2 cellular contexts compared by ENCODE assay signal in the genomic region with DNA sequence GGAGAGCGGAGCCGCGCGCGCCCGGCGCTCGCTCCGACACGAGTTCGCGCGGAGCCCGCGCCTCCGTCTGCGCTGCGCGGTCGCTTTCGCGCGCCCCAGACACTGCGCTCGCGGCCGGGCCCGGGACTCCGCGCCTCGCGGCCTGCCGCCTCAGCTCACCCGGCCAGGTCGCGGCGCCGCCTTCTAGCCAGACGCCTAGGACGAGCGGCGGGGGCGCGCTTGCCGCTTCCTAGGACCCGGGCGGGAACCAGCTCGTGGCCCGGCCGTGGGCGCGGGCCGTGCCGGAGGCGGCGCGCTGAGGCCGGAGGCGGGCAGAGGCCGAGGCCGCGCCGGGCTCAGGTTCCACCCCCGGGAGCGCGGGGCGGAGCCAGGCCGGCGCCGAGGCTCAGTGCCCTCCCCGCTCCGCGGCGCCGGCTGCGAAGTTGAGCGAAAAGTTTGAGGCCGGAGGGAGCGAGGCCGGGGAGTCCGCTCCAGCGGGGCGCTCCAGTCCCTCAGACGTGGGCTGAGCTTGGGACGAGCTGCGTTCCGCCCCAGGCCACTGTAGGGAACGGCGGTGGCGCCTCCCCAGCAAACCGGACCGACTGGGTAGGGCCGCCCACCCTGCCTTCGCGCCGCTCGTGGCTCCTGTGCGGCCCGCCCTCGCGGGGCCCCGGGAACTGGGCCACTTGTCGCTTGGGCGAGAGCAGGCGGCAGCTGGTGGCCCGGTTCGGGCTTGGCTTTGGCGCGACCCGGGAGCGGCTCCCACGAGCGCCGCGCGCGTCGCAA.
TF ChIP-seq lines count a peak whose summit lies in the region.

A gene with protein sequence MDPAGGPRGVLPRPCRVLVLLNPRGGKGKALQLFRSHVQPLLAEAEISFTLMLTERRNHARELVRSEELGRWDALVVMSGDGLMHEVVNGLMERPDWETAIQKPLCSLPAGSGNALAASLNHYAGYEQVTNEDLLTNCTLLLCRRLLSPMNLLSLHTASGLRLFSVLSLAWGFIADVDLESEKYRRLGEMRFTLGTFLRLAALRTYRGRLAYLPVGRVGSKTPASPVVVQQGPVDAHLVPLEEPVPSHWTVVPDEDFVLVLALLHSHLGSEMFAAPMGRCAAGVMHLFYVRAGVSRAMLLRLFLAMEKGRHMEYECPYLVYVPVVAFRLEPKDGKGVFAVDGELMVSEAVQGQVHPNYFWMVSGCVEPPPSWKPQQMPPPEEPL (plus strand): TSS at position 388 of the 765 bp plus-strand sequence. CDS start 1,036 bp downstream, outside the sequence.

TF ChIP-seq in HEK293T, 16 proteins besides CTCF, POLR2A, EP300 and RAD21:
- TF ChIP-seq SP1 (IDR thresholded peaks at IDR 0.05) (no peak), BHLHE40 (IDR thresholded peaks at IDR 0.05; ENCODE audit: borderline replicate concordance) (no peak), LEF1 (IDR thresholded peaks at IDR 0.05; ENCODE audit: borderline replicate concordance) (peak; percentile 54; the same call in 1 of the 2 replicates), HDGF (IDR thresholded peaks at IDR 0.05; ENCODE audit: borderline replicate concordance) (no peak), SUZ12 (IDR thresholded peaks at IDR 0.05) (no peak), L3MBTL2 (conservative IDR thresholded peaks at IDR 0.05) (peak; percentile 66; the same call in 1 of the 2 replicates), ZNF384 (IDR thresholded peaks at IDR 0.05) (no peak), ELF4 (IDR thresholded peaks at IDR 0.05) (no peak), FOXM1 (IDR thresholded peaks at IDR 0.05; ENCODE audit: borderline replicate concordance) (no peak; the same call in 1 of the 2 replicates), FOXK2 (IDR thresholded peaks at IDR 0.05) (no peak), CTBP1 (IDR thresholded peaks at IDR 0.05; ENCODE audit: borderline replicate concordance) (no peak), FOXA1 (IDR thresholded peaks at IDR 0.05) (no peak), ARNT (IDR thresholded peaks at IDR 0.05) (no peak), TARDBP (IDR thresholded peaks at IDR 0.05) (no peak), NFRKB (IDR thresholded peaks at IDR 0.05) (no peak)
- TF ChIP-seq, protein P1, sequence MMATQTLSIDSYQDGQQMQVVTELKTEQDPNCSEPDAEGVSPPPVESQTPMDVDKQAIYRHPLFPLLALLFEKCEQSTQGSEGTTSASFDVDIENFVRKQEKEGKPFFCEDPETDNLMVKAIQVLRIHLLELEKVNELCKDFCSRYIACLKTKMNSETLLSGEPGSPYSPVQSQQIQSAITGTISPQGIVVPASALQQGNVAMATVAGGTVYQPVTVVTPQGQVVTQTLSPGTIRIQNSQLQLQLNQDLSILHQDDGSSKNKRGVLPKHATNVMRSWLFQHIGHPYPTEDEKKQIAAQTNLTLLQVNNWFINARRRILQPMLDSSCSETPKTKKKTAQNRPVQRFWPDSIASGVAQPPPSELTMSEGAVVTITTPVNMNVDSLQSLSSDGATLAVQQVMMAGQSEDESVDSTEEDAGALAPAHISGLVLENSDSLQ (IDR thresholded peaks at IDR 0.05): no peak
TF ChIP-seq in HEK293T: peak in this region for 2.

TF ChIP-seq in H1, 55 proteins besides CTCF, POLR2A, EP300 and RAD21:
- no peak for TF ChIP-seq GABPA (IDR thresholded peaks at IDR 0.05; ENCODE audit: borderline replicate concordance, insufficient read depth, low read length)
- no peak for TF ChIP-seq CHD1 (IDR thresholded peaks at IDR 0.05; ENCODE audit: low read depth, low read length)
- TF ChIP-seq, protein P2, sequence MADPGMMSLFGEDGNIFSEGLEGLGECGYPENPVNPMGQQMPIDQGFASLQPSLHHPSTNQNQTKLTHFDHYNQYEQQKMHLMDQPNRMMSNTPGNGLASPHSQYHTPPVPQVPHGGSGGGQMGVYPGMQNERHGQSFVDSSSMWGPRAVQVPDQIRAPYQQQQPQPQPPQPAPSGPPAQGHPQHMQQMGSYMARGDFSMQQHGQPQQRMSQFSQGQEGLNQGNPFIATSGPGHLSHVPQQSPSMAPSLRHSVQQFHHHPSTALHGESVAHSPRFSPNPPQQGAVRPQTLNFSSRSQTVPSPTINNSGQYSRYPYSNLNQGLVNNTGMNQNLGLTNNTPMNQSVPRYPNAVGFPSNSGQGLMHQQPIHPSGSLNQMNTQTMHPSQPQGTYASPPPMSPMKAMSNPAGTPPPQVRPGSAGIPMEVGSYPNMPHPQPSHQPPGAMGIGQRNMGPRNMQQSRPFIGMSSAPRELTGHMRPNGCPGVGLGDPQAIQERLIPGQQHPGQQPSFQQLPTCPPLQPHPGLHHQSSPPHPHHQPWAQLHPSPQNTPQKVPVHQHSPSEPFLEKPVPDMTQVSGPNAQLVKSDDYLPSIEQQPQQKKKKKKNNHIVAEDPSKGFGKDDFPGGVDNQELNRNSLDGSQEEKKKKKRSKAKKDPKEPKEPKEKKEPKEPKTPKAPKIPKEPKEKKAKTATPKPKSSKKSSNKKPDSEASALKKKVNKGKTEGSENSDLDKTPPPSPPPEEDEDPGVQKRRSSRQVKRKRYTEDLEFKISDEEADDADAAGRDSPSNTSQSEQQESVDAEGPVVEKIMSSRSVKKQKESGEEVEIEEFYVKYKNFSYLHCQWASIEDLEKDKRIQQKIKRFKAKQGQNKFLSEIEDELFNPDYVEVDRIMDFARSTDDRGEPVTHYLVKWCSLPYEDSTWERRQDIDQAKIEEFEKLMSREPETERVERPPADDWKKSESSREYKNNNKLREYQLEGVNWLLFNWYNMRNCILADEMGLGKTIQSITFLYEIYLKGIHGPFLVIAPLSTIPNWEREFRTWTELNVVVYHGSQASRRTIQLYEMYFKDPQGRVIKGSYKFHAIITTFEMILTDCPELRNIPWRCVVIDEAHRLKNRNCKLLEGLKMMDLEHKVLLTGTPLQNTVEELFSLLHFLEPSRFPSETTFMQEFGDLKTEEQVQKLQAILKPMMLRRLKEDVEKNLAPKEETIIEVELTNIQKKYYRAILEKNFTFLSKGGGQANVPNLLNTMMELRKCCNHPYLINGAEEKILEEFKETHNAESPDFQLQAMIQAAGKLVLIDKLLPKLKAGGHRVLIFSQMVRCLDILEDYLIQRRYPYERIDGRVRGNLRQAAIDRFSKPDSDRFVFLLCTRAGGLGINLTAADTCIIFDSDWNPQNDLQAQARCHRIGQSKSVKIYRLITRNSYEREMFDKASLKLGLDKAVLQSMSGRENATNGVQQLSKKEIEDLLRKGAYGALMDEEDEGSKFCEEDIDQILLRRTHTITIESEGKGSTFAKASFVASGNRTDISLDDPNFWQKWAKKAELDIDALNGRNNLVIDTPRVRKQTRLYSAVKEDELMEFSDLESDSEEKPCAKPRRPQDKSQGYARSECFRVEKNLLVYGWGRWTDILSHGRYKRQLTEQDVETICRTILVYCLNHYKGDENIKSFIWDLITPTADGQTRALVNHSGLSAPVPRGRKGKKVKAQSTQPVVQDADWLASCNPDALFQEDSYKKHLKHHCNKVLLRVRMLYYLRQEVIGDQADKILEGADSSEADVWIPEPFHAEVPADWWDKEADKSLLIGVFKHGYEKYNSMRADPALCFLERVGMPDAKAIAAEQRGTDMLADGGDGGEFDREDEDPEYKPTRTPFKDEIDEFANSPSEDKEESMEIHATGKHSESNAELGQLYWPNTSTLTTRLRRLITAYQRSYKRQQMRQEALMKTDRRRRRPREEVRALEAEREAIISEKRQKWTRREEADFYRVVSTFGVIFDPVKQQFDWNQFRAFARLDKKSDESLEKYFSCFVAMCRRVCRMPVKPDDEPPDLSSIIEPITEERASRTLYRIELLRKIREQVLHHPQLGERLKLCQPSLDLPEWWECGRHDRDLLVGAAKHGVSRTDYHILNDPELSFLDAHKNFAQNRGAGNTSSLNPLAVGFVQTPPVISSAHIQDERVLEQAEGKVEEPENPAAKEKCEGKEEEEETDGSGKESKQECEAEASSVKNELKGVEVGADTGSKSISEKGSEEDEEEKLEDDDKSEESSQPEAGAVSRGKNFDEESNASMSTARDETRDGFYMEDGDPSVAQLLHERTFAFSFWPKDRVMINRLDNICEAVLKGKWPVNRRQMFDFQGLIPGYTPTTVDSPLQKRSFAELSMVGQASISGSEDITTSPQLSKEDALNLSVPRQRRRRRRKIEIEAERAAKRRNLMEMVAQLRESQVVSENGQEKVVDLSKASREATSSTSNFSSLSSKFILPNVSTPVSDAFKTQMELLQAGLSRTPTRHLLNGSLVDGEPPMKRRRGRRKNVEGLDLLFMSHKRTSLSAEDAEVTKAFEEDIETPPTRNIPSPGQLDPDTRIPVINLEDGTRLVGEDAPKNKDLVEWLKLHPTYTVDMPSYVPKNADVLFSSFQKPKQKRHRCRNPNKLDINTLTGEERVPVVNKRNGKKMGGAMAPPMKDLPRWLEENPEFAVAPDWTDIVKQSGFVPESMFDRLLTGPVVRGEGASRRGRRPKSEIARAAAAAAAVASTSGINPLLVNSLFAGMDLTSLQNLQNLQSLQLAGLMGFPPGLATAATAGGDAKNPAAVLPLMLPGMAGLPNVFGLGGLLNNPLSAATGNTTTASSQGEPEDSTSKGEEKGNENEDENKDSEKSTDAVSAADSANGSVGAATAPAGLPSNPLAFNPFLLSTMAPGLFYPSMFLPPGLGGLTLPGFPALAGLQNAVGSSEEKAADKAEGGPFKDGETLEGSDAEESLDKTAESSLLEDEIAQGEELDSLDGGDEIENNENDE (IDR thresholded peaks at IDR 0.05; ENCODE audit: insufficient replicate concordance, low read length): no peak
- peak; percentile 67; the same call in 1 of the 2 replicates for TF ChIP-seq SUZ12 (IDR thresholded peaks at IDR 0.05; ENCODE audit: low read length)
- TF ChIP-seq SIRT6 (IDR thresholded peaks at IDR 0.05; ENCODE audit: low read length): no peak
- TF ChIP-seq SRF (IDR thresholded peaks at IDR 0.05; ENCODE audit: low read depth, low read length): no peak
- no peak for TF ChIP-seq TEAD4 (IDR thresholded peaks at IDR 0.05; ENCODE audit: low read depth, low read length)
- TF ChIP-seq, protein P3, sequence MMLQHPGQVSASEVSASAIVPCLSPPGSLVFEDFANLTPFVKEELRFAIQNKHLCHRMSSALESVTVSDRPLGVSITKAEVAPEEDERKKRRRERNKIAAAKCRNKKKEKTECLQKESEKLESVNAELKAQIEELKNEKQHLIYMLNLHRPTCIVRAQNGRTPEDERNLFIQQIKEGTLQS (IDR thresholded peaks at IDR 0.05; ENCODE audit: insufficient read depth, low read depth, low read length): no peak
- TF ChIP-seq RFX5 (IDR thresholded peaks at IDR 0.05; ENCODE audit: borderline replicate concordance, low read depth, low read length): no peak
- TF ChIP-seq RBBP5 (IDR thresholded peaks at IDR 0.05; ENCODE audit: borderline replicate concordance, low read depth, low read length): no peak; the same call in 1 of the 2 replicates
- no peak for TF ChIP-seq NRF1 (IDR thresholded peaks at IDR 0.05; ENCODE audit: low read depth, low read length)
- TF ChIP-seq TAF1 (IDR thresholded peaks at IDR 0.05; ENCODE audit: low read depth, low read length): 0 out of 2 replicates have a peak, but pooled peaks have one; percentile 27
- TF ChIP-seq NANOG (IDR thresholded peaks at IDR 0.05; ENCODE audit: insufficient read depth, low read depth, low read length, poor library complexity, severe bottlenecking): no peak
- TF ChIP-seq TAF7 (optimal IDR thresholded peaks at IDR 0.05; ENCODE audit: borderline replicate concordance, low read depth, low read length): no peak
- TF ChIP-seq CBX5 (IDR thresholded peaks at IDR 0.05; ENCODE audit: low read depth, low read length): no peak
- peak; percentile 77 for TF ChIP-seq KDM4A (IDR thresholded peaks at IDR 0.05; ENCODE audit: low read depth, low read length, severe bottlenecking)
- TF ChIP-seq RNF2 (IDR thresholded peaks at IDR 0.05; ENCODE audit: borderline replicate concordance, low read depth, low read length, missing control alignments, poor library complexity, severe bottlenecking): no peak
- TF ChIP-seq EGR1 (IDR thresholded peaks at IDR 0.05; ENCODE audit: borderline replicate concordance, low read depth, low read length): no peak
- no peak for TF ChIP-seq SP4 (IDR thresholded peaks at IDR 0.05; ENCODE audit: low read length)
- no peak for TF ChIP-seq BCL11A (IDR thresholded peaks at IDR 0.05; ENCODE audit: low read depth in 2 of 2, low read length in 2 of 2)
- TF ChIP-seq, protein P4, sequence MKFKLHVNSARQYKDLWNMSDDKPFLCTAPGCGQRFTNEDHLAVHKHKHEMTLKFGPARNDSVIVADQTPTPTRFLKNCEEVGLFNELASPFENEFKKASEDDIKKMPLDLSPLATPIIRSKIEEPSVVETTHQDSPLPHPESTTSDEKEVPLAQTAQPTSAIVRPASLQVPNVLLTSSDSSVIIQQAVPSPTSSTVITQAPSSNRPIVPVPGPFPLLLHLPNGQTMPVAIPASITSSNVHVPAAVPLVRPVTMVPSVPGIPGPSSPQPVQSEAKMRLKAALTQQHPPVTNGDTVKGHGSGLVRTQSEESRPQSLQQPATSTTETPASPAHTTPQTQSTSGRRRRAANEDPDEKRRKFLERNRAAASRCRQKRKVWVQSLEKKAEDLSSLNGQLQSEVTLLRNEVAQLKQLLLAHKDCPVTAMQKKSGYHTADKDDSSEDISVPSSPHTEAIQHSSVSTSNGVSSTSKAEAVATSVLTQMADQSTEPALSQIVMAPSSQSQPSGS (IDR thresholded peaks at IDR 0.05; ENCODE audit: low read length): no peak
- TF ChIP-seq, protein P5, sequence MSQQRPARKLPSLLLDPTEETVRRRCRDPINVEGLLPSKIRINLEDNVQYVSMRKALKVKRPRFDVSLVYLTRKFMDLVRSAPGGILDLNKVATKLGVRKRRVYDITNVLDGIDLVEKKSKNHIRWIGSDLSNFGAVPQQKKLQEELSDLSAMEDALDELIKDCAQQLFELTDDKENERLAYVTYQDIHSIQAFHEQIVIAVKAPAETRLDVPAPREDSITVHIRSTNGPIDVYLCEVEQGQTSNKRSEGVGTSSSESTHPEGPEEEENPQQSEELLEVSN (IDR thresholded peaks at IDR 0.05): no peak
